13 cellular contexts compared by ENCODE assay signal in genomic region chr10:79079074-79079397, GRCh38. TPM values are rescaled to one million over a fixed set of nuclear protein-coding genes. Genes with fewer than 3 reads are reported as not detected.
A peak's percentile ranks its signal among the peaks of the same experiment; 100 is the strongest.
DNase-seq lines count a peak whose midpoint lies in the region; ATAC-seq and TF ChIP-seq lines count a peak whose summit lies in the region.
"Had no signal": no experiment of that assay in that cellular context is flagged by ENCODE, and none has a peak within 500 bp of the region (broad histone marks: within the 10 kb centered on the region; RNA-seq: fewer than 3 reads in every experiment).

No MANE protein-coding gene starts in this region.

- no peaks in the 10 kb centered on the region for H3K9me2 ChIP-seq in SK-N-SH

- H3K27me3 Mint-ChIP-seq in brain = no peaks in the 10 kb centered on the region
- no peaks in the 10 kb centered on the region for H3K27me3 Mint-ChIP-seq in natural killer cell (ENCODE audit: low read depth in 2 of 2)

- no peak for TF ChIP-seq POLR2A in erythroblast (IDR thresholded peaks at IDR 0.05; ENCODE audit: low read length)

- H3K4me3 Mint-ChIP-seq in brain (no peak overlapping the region), natural killer cell (no peak overlapping the region)
- H3K4me3 Mint-ChIP-seq: mesothelial cell of epicardium had no signal

- CTCF ChIA-PET in SK-N-SH (lab: Yijun Ruan, JAX) = interaction anchor here (1.2 to 3.0 kb wide), 2 partner anchors 78 to 116 kb away, joined by 3 to 19 read pairs; no protein-coding TSS in a partner anchor

- WGBS in SK-N-SH (ENCODE audit: low lambda C conversion rate) = 82% methylated on average over 1 of the region's 1 CpG

- H3K4me2 ChIP-seq in SK-N-SH = peak overlapping the region; percentile 71; the same call in 1 of the 2 replicates

- peaks cover 100% of the 10 kb centered on the region for H4K20me1 ChIP-seq in SK-N-SH (ENCODE audit: insufficient read depth)

- H3K27me3 ChIP-seq in SK-N-SH (ENCODE audit: insufficient read depth) (no peaks in the 10 kb centered on the region), mucosa of rectum (ENCODE audit: control insufficient read depth in 2 of 2, insufficient read depth in 2 of 2, low read length in 2 of 2) (no peaks in the 10 kb centered on the region), upper lobe of right lung (no peaks in the 10 kb centered on the region)

- H3K27ac Mint-ChIP-seq in brain = peak overlapping the region; percentile 41 to 97 (median 77)
- no peak overlapping the region for H3K27ac Mint-ChIP-seq in natural killer cell
- H3K27ac Mint-ChIP-seq: activated naive CD4-positive, alpha-beta T cell treated with anti-CD3 and anti-CD28 coated beads, Interleukin-2, amount 50 U/mL, for 72 hours had no signal

- no peaks in the 10 kb centered on the region for H3K36me3 ChIP-seq in SK-N-SH (replicated peaks in 1 of 2; ENCODE audit: control insufficient read depth in 1 of 2, insufficient read depth in 2 of 2, low read length in 1 of 2)
- no peaks in the 10 kb centered on the region for H3K36me3 ChIP-seq in mucosa of rectum (ENCODE audit: control insufficient read depth in 2 of 2, insufficient read depth in 2 of 2, low read length in 2 of 2)
- H3K36me3 ChIP-seq in upper lobe of right lung = no peaks in the 10 kb centered on the region
- H3K36me3 ChIP-seq: prostate gland had no signal

- H3F3A ChIP-seq in SK-N-SH (replicated peaks; ENCODE audit: insufficient read depth) = peaks cover 11% of the 10 kb centered on the region

- H2AFZ ChIP-seq in SK-N-SH (ENCODE audit: low read depth) = no peak overlapping the region

- no peak for TF ChIP-seq CTCF in SK-N-SH (IDR thresholded peaks at IDR 0.05)
- no peak for TF ChIP-seq CTCF in brain (conservative IDR thresholded peaks at IDR 0.05)
- no peak for TF ChIP-seq CTCF in upper lobe of right lung (IDR thresholded peaks at IDR 0.05)
- no peak for TF ChIP-seq CTCF in natural killer cell (IDR thresholded peaks at IDR 0.05)

- peaks cover 100% of the 10 kb centered on the region for H3K79me2 ChIP-seq in SK-N-SH (ENCODE audit: insufficient read depth)

- H3K9ac ChIP-seq in SK-N-SH (no peak overlapping the region), mucosa of rectum (ENCODE audit: low read depth in 1 of 2, low read length in 2 of 2) (peak overlapping the region; percentile 10 to 60)

- intact Hi-C loops in upper lobe of right lung (cut with DNase I) (no loop called here), natural killer cell (cut with micrococcal nuclease) (no loop called here)

- H3K4me1 ChIP-seq in SK-N-SH (ENCODE audit: control insufficient read depth in 1 of 2, insufficient read depth in 2 of 2, low read depth in 1 of 2, low read length in 1 of 2) (peaks cover 59 to 87% of the 10 kb centered on the region in 2 experiments), mucosa of rectum (ENCODE audit: control insufficient read depth in 2 of 2, insufficient read depth in 2 of 2, low read length in 2 of 2) (peaks cover 92 to 97% of the 10 kb centered on the region in 2 donors), upper lobe of right lung (peaks cover 99% of the 10 kb centered on the region)

- ATAC-seq in SK-N-SH treated with all-trans-retinoic acid at 6 μM for 48 hours (no peak), upper lobe of right lung (no peak), natural killer cell (no peak)
- ATAC-seq: activated naive CD4-positive, alpha-beta T cell treated with anti-CD3 and anti-CD28 coated beads, Interleukin-2, amount 50 U/mL, for 72 hours had no signal

- POLR2A ChIA-PET in SK-N-SH (lab: Yijun Ruan, JAX) = no interaction called here

- H3K9me3 ChIP-seq in SK-N-SH = no peaks in the 10 kb centered on the region
- no peaks in the 10 kb centered on the region for H3K9me3 ChIP-seq in mucosa of rectum (ENCODE audit: control insufficient read depth in 2 of 2, low read length in 2 of 2)
- H3K9me3 ChIP-seq in upper lobe of right lung = no peaks in the 10 kb centered on the region
- H3K9me3 ChIP-seq: Caco-2, prostate gland had no signal

- H3K4me3 ChIP-seq in SK-N-SH (ENCODE audit: low read depth in 2 of 2, low read length in 1 of 2) (no peak overlapping the region), mucosa of rectum (ENCODE audit: low read length in 2 of 2) (peak overlapping the region in 1 of 2 donors; percentile 22), upper lobe of right lung (no peak overlapping the region)
- H3K4me3 ChIP-seq: prostate gland had no signal

- H3K27ac ChIP-seq in SK-N-SH (ENCODE audit: low read depth in 2 of 2, low read length in 1 of 2) = peak overlapping the region; percentile 26 to 66; a peak in 3 of 4 replicates
- H3K27ac ChIP-seq in mucosa of rectum (ENCODE audit: low read depth in 2 of 2, low read length in 2 of 2) = peak overlapping the region; percentile 69 to 77
- H3K27ac ChIP-seq in upper lobe of right lung = peak overlapping the region; percentile 77
- H3K27ac ChIP-seq: 22Rv1, prostate gland had no signal

- no peaks in the 10 kb centered on the region for H3K9me3 Mint-ChIP-seq in brain
- H3K9me3 Mint-ChIP-seq in natural killer cell = no peaks in the 10 kb centered on the region
- H3K9me3 Mint-ChIP-seq: activated naive CD4-positive, alpha-beta T cell treated with anti-CD3 and anti-CD28 coated beads, Interleukin-2, amount 50 U/mL, for 72 hours; mesothelial cell of epicardium had no signal

- DNase-seq in SK-N-SH (no peak), upper lobe of right lung (no peak), natural killer cell (no peak), erythroblast (lab: John Stamatoyannopoulos, UW) (no peak), NCI-H1105 treated with DMSO at 0.1 percent for 48 hours (lab: John Stamatoyannopoulos, UW) (no peak)
- DNase-seq: Caco-2 had no signal

- H3K4me1 Mint-ChIP-seq in brain (peaks cover 90% of the 10 kb centered on the region), natural killer cell (peaks cover 39 to 69% of the 10 kb centered on the region in 2 donors)

- H3K36me3 Mint-ChIP-seq in brain (peaks cover 10% of the 10 kb centered on the region), natural killer cell (no peaks in the 10 kb centered on the region)
- H3K36me3 Mint-ChIP-seq: activated naive CD4-positive, alpha-beta T cell treated with anti-CD3 and anti-CD28 coated beads, Interleukin-2, amount 50 U/mL, for 72 hours; mesothelial cell of epicardium had no signal

- no peak for TF ChIP-seq RAD21 in SK-N-SH (IDR thresholded peaks at IDR 0.05; ENCODE audit: low read length)

- no peak for TF ChIP-seq EP300 in SK-N-SH (IDR thresholded peaks at IDR 0.05; ENCODE audit: borderline replicate concordance in 1 of 2, low read depth in 1 of 2, low read length in 1 of 2)

TF ChIP-seq in SK-N-SH, 30 proteins besides CTCF, POLR2A, EP300 and RAD21 (continues in another document):
- TF ChIP-seq MAX (IDR thresholded peaks at IDR 0.05; ENCODE audit: low read depth) = no peak
- no peak for TF ChIP-seq NFIC (IDR thresholded peaks at IDR 0.05; ENCODE audit: borderline replicate concordance)
- no peak for TF ChIP-seq FOSL2 (IDR thresholded peaks at IDR 0.05; ENCODE audit: borderline replicate concordance, low read depth)

TF ChIP-seq in SK-N-SH treated with all-trans-retinoic acid at 6 μM for 48 hours, 23 proteins besides CTCF, POLR2A, EP300 and RAD21:
- no peak for TF ChIP-seq TSHZ2 (CRISPR knock-in tag; IDR thresholded peaks at IDR 0.05)
- TF ChIP-seq ZNF70 (CRISPR knock-in tag; IDR thresholded peaks at IDR 0.05) = no peak
- TF ChIP-seq PPARA (CRISPR knock-in tag; IDR thresholded peaks at IDR 0.05; ENCODE audit: borderline replicate concordance) = no peak
- TF ChIP-seq ESRRG (CRISPR knock-in tag; IDR thresholded peaks at IDR 0.05) = no peak
- TF ChIP-seq ARNTL (CRISPR knock-in tag; IDR thresholded peaks at IDR 0.05; ENCODE audit: borderline replicate concordance, low read depth) = no peak
- TF ChIP-seq CSDC2 (CRISPR knock-in tag; IDR thresholded peaks at IDR 0.05) = no peak
- TF ChIP-seq GLIS3 (CRISPR knock-in tag; IDR thresholded peaks at IDR 0.05) = no peak
- no peak for TF ChIP-seq ZFP3 (CRISPR knock-in tag; IDR thresholded peaks at IDR 0.05)
- TF ChIP-seq TCF4 (CRISPR knock-in tag; IDR thresholded peaks at IDR 0.05; ENCODE audit: borderline replicate concordance) = no peak
- TF ChIP-seq OSR1 (CRISPR knock-in tag; IDR thresholded peaks at IDR 0.05) = no peak

RNA-seq across cellular contexts. Expression of gene ZMIZ1, which starts 10.3 kb away (rescaled TPM):
- polyA plus RNA-seq in SK-N-SH (2012; rRNA removed) (6.6 and 23.5 TPM in 2 replicates), brain (ENCODE audit: insufficient read depth, low read depth, low replicate concordance) (90.5 TPM)
- polyA plus RNA-seq in SK-N-SH (2012; cell fraction: cytosol; rRNA removed) = 13.6 and 23.5 TPM in 2 replicates
- 39.0 and 44.8 TPM in 2 replicates for polyA plus RNA-seq in SK-N-SH (2012; cell fraction: nucleus; rRNA removed)
- total RNA-seq in upper lobe of right lung (84.7 TPM), natural killer cell (10 to 100 TPM; 36.5 to 51.5 (median 37.9) TPM)

Comparison
In these comparisons a context has a peak if more than half of its experiments do, and no peak if none do; other contexts are left out.
1. H3K27ac Mint-ChIP-seq: peak in brain (5 of 5); none in natural killer cell (0 of 2).
2. Peak in every context shown above with its lines, with median percentiles within 50 percentile points of each other: H3K27ac ChIP-seq.